Comparison of ENCODE assay signal across 10 cellular contexts in the genomic region with DNA sequence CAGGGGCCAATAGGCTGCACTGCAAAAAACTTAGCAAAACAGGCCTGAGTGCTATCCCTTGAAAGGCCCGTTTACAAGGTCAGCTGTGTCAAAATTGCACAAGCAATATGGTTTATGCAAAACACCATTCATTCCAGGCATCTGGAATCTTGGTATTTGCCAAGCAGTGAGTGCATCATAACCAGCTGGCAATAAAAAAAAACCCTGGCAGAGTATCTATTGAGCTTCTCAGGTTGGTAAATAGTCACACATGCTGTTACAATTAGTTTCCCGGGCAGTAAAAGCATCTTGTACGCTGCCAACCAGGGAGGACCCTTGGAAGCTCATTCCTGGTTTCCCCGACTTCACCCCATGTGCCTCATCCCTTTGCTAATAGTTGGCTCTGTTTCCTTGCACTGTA. TPM values are rescaled to one million over a fixed set of nuclear protein-coding genes. Genes with fewer than 3 reads are reported as not detected.
DNase-seq lines count a peak whose midpoint lies in the region; ATAC-seq and TF ChIP-seq lines count a peak whose summit lies in the region.
"Had no signal": no experiment of that assay in that cellular context is flagged by ENCODE, and none has a peak within 500 bp of the region (broad histone marks: within the 10 kb centered on the region; RNA-seq: fewer than 3 reads in every experiment).

No MANE protein-coding gene starts in this region.

- H3K36me3 Mint-ChIP-seq in stimulated activated naive B cell treated with anti-CD40 and anti-IgM and Interleukin-4, amounts not matched to agents 10 μg/mL and 1 μg/mL and 100 μg/mL, for 72 hours, result peaks cover 16 to 21% of the 10 kb centered on the region in 2 donors
- H3K36me3 Mint-ChIP-seq in progenitor cell of endocrine pancreas (ENCODE audit: insufficient read depth), result peaks cover 26% of the 10 kb centered on the region

- intact Hi-C loops in mucosa of descending colon (cut with DNase I, micrococcal nuclease), result no loop called here

- H3K27me3 Mint-ChIP-seq in stimulated activated naive B cell treated with anti-CD40 and anti-IgM and Interleukin-4, amounts not matched to agents 10 μg/mL and 1 μg/mL and 100 μg/mL, for 72 hours, result no peaks in the 10 kb centered on the region
- no peaks in the 10 kb centered on the region for H3K27me3 Mint-ChIP-seq in progenitor cell of endocrine pancreas
- H3K27me3 Mint-ChIP-seq: activated naive CD8-positive, alpha-beta T cell treated with anti-CD3 and anti-CD28 coated beads, Interleukin-2, amount 10 ng/mL, durations not matched to agents 7 days and 5 days; naive thymus-derived CD8-positive, alpha-beta T cell had no signal

- H3K27ac Mint-ChIP-seq in stimulated activated naive B cell treated with anti-CD40 and anti-IgM and Interleukin-4, amounts not matched to agents 10 μg/mL and 1 μg/mL and 100 μg/mL, for 72 hours, result no peak overlapping the region
- no peak overlapping the region for H3K27ac Mint-ChIP-seq in progenitor cell of endocrine pancreas
- H3K27ac Mint-ChIP-seq: activated naive CD8-positive, alpha-beta T cell treated with anti-CD3 and anti-CD28 coated beads, Interleukin-2, amount 10 ng/mL, durations not matched to agents 7 days and 5 days; naive thymus-derived CD8-positive, alpha-beta T cell had no signal

- peaks cover 8% of the 10 kb centered on the region for H3K4me1 ChIP-seq in mucosa of descending colon (ENCODE audit: low read depth)

- H3K9me3 ChIP-seq in mucosa of descending colon, result no peaks in the 10 kb centered on the region

- no peaks in the 10 kb centered on the region for H3K9me3 Mint-ChIP-seq in stimulated activated naive B cell treated with anti-CD40 and anti-IgM and Interleukin-4, amounts not matched to agents 10 μg/mL and 1 μg/mL and 100 μg/mL, for 72 hours
- peaks cover 9% of the 10 kb centered on the region for H3K9me3 Mint-ChIP-seq in progenitor cell of endocrine pancreas (ENCODE audit: low read depth)
- H3K9me3 Mint-ChIP-seq: naive thymus-derived CD8-positive, alpha-beta T cell had no signal

- no peaks in the 10 kb centered on the region for H3K4me1 Mint-ChIP-seq in stimulated activated naive B cell treated with anti-CD40 and anti-IgM and Interleukin-4, amounts not matched to agents 10 μg/mL and 1 μg/mL and 100 μg/mL, for 72 hours
- H3K4me1 Mint-ChIP-seq in progenitor cell of endocrine pancreas (ENCODE audit: low read depth), result no peaks in the 10 kb centered on the region
- H3K4me1 Mint-ChIP-seq: activated naive CD8-positive, alpha-beta T cell treated with anti-CD3 and anti-CD28 coated beads, Interleukin-2, amount 10 ng/mL, durations not matched to agents 7 days and 5 days; naive thymus-derived CD8-positive, alpha-beta T cell had no signal

- ATAC-seq in mucosa of descending colon, result peak; percentile 89
- no peak for ATAC-seq in stimulated activated naive B cell treated with anti-CD40 and anti-IgM and Interleukin-4, amounts not matched to agents 10 μg/mL and 1 μg/mL and 100 μg/mL, for 72 hours (replicated peaks)
- ATAC-seq: naive thymus-derived CD8-positive, alpha-beta T cell had no signal

- TF ChIP-seq CTCF in VCaP (conservative IDR thresholded peaks at IDR 0.05) (no peak), mucosa of descending colon (IDR thresholded peaks at IDR 0.05) (no peak), progenitor cell of endocrine pancreas (IDR thresholded peaks at IDR 0.05; ENCODE audit: unreplicated experiment) (no peak)

- peak; percentile 9 for DNase-seq in HCEC 1CT
- no peak for DNase-seq in mucosa of descending colon
- DNase-seq in T-helper 9 cell, result no peak
- DNase-seq in stimulated activated naive B cell treated with anti-CD40 and anti-IgM and Interleukin-4, amounts not matched to agents 10 μg/mL and 1 μg/mL and 100 μg/mL, for 72 hours, result no peak
- no peak for DNase-seq in progenitor cell of endocrine pancreas (ENCODE audit: low spot score, unreplicated experiment)
- DNase-seq: activated naive CD8-positive, alpha-beta T cell treated with anti-CD3 and anti-CD28 coated beads, Interleukin-2, amount 10 ng/mL, durations not matched to agents 7 days and 5 days; GF-D8; naive thymus-derived CD8-positive, alpha-beta T cell; NCI-H524 treated with DMSO at 0.1 percent for 48 hours had no signal

- H3K27ac ChIP-seq in VCaP, result peak overlapping the region; percentile 56

- no peak overlapping the region for H3K4me3 ChIP-seq in mucosa of descending colon

- no peak overlapping the region for H3K4me3 Mint-ChIP-seq in stimulated activated naive B cell treated with anti-CD40 and anti-IgM and Interleukin-4, amounts not matched to agents 10 μg/mL and 1 μg/mL and 100 μg/mL, for 72 hours
- no peak overlapping the region for H3K4me3 Mint-ChIP-seq in progenitor cell of endocrine pancreas (ENCODE audit: low read depth)
- H3K4me3 Mint-ChIP-seq: activated naive CD8-positive, alpha-beta T cell treated with anti-CD3 and anti-CD28 coated beads, Interleukin-2, amount 10 ng/mL, durations not matched to agents 7 days and 5 days; naive thymus-derived CD8-positive, alpha-beta T cell had no signal

- H3K36me3 ChIP-seq in mucosa of descending colon (ENCODE audit: low read depth), result no peaks in the 10 kb centered on the region

RNA-seq across cellular contexts. Expression of gene ZNF77, which starts 21.3 kb away (rescaled TPM):
- total RNA-seq in mucosa of descending colon, result 1 to 10 TPM; 4.1 to 4.5 (median 4.1) TPM
- total RNA-seq in progenitor cell of endocrine pancreas, result 6.3 and 7.1 TPM in 2 replicates

RNA-seq across cellular contexts. Expression of gene ZNF57, which starts 22.8 kb away (rescaled TPM):
- total RNA-seq in mucosa of descending colon (10 to 100 TPM in 2 of 3 donors, 1 to 10 TPM in 1; 8.9 to 19.1 (median 14.4) TPM), progenitor cell of endocrine pancreas (3.8 and 5.3 TPM in 2 replicates)

RNA-seq across cellular contexts. Expression of gene TLE6, which starts 53.9 kb away (rescaled TPM):
- total RNA-seq in mucosa of descending colon, result 1 to 10 TPM; 1.8 to 4.1 (median 3.0) TPM
- total RNA-seq in progenitor cell of endocrine pancreas, result 18.4 and 21.0 TPM in 2 replicates

RNA-seq across cellular contexts. Expression of gene ZNF556, which starts 56.4 kb away (rescaled TPM):
- under 1 TPM in 1 of 3 donors, not detected in 2; 0.29 TPM for total RNA-seq in mucosa of descending colon
- not detected in 2 replicates for total RNA-seq in progenitor cell of endocrine pancreas
- total RNA-seq: activated naive CD8-positive, alpha-beta T cell treated with anti-CD3 and anti-CD28 coated beads, Interleukin-2, amount 10 ng/mL, durations not matched to agents 7 days and 5 days; naive thymus-derived CD8-positive, alpha-beta T cell had no signal
